8 cellular contexts compared by ENCODE assay signal in the genomic region with DNA sequence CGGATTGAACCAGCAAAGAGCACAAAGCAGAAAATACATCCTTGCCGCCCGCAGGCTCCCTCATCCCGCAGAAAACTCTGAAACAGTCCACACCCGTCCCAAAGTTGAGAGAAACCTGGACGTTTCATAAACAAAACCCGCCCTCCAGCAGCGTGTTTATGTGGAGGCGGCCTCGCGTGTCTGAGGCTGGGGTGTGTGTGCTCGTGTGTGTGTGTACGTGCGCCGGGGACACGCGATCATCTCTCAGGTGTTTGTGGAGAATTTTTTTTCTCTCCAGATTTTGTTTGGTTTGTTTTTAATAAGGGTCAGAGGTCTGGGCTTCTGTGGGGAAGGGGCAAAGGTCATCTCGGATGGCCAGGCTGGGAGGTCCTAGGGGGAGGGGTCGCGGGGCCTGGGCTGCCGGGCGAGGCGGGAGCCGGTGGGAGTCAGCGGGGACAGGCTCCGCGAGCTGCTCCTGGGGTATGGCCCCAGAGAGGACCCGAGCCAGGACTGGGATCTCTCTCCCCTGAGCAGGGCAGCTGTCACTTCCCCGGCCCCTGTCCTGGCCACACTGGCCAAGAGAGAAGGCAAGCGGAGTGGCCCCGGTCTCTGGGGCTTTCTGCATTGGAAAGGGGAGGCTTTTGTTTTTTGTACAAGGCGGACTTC.
DNase-seq lines count a peak whose midpoint lies in the region; ATAC-seq and TF ChIP-seq lines count a peak whose summit lies in the region.

No MANE protein-coding gene starts in this region.

- H3K27ac Mint-ChIP-seq in activated naive CD4-positive, alpha-beta T cell treated with anti-CD3 and anti-CD28 coated beads for 36 hours = peak overlapping the region; percentile 91

- TF ChIP-seq CTCF in C4-2B (conservative IDR thresholded peaks at IDR 0.05) = no peak

- H3K9me3 Mint-ChIP-seq in activated naive CD4-positive, alpha-beta T cell treated with anti-CD3 and anti-CD28 coated beads for 36 hours = peaks cover 8% of the 10 kb centered on the region

- H3K36me3 Mint-ChIP-seq in activated naive CD4-positive, alpha-beta T cell treated with anti-CD3 and anti-CD28 coated beads for 36 hours (ENCODE audit: low read depth) = peaks cover 2% of the 10 kb centered on the region

- ATAC-seq in GM18870 (IDR thresholded peaks at IDR 0.05; ENCODE audit: unreplicated experiment) = no peak
- ATAC-seq in GM21529 (IDR thresholded peaks at IDR 0.05; ENCODE audit: unreplicated experiment) = no peak
- ATAC-seq in HG03342 (IDR thresholded peaks at IDR 0.05; ENCODE audit: unreplicated experiment) = no peak

- peak overlapping the region; percentile 92 for H3K27ac ChIP-seq in C4-2B

- CTCF ChIA-PET in activated naive CD4-positive, alpha-beta T cell treated with anti-CD3 and anti-CD28 coated beads for 36 hours (lab: Charles Lee) = no interaction called here

- no peaks in the 10 kb centered on the region for H3K27me3 Mint-ChIP-seq in activated naive CD4-positive, alpha-beta T cell treated with anti-CD3 and anti-CD28 coated beads for 36 hours (ENCODE audit: low read depth)

- peak; percentile 55 for DNase-seq in M059J (ENCODE audit: low read depth)
- peak; percentile 42 for DNase-seq in activated naive CD4-positive, alpha-beta T cell treated with anti-CD3 and anti-CD28 coated beads for 36 hours
- peak; percentile 29 for DNase-seq in glomerular visceral epithelial cell (ENCODE audit: extremely low spot score)
- DNase-seq in pons (ENCODE audit: low spot score) = peak; percentile 19

- H3K4me3 Mint-ChIP-seq in activated naive CD4-positive, alpha-beta T cell treated with anti-CD3 and anti-CD28 coated beads for 36 hours = peak overlapping the region; percentile 82

- intact Hi-C loops in activated naive CD4-positive, alpha-beta T cell treated with anti-CD3 and anti-CD28 coated beads for 36 hours (cut with micrococcal nuclease) = loop anchor here (5.0 kb wide), 1 partner anchor 408 kb away; a partner anchor contains a TSS

- peaks cover 14% of the 10 kb centered on the region for H3K4me1 Mint-ChIP-seq in activated naive CD4-positive, alpha-beta T cell treated with anti-CD3 and anti-CD28 coated beads for 36 hours (ENCODE audit: low read depth)
